ENCODE assay signal across 8 cellular contexts in the genomic region with DNA sequence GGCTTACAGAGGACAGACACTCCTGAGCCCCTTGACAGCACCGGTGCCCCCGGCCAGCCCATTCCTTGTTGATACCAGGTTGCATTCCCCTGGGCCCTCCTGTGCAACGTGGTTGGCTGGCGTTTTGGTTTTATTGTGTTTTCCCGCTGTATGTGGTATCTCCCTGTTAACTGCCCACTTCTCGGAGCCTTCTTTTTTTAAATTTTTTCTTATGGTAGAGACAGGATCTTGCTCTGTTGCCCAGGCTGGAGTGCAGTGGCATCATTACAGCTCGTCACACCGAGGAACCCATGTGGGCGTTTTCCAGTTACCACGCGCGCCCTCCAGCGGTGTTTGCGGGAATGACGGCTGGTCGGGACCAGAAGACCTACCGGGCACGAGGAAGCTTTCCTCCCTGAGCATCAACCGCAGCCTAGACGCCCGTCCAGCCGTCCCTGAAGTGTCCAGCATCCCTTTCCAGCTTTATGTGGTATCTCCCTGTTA. TPM values are rescaled to one million over a fixed set of nuclear protein-coding genes. Genes with fewer than 3 reads are reported as not detected.
DNase-seq lines count a peak whose midpoint lies in the region; ATAC-seq and TF ChIP-seq lines count a peak whose summit lies in the region.

No MANE protein-coding gene starts in this region.

- H3K4me1 ChIP-seq in Caco-2, result peaks cover 11% of the 10 kb centered on the region
- no peaks in the 10 kb centered on the region for H3K4me1 ChIP-seq in cardiac muscle cell (ENCODE audit: low read depth)

- intact Hi-C loops in Caco-2 (cut with micrococcal nuclease; ENCODE audit: unreplicated experiment), result loop anchor here (1.0 kb wide), 2 partner anchors 20 to 184 kb away; no protein-coding TSS in a partner anchor

- no peaks in the 10 kb centered on the region for H3K9me3 ChIP-seq in Caco-2
- H3K9me3 ChIP-seq in cardiac muscle cell (ENCODE audit: low read depth), result no peaks in the 10 kb centered on the region

- ATAC-seq in GM18517 (IDR thresholded peaks at IDR 0.05; ENCODE audit: unreplicated experiment), result no peak

- POLR2A ChIA-PET in Caco-2 (lab: Charles Lee), result interaction anchor here (0.7 kb wide), 1 partner anchor 183 kb away, joined by 3 read pairs; no protein-coding TSS in a partner anchor

- H3K27ac Mint-ChIP-seq in Caco-2 (ENCODE audit: unreplicated experiment), result peak overlapping the region; percentile 64

- H3K4me3 ChIP-seq in Caco-2 (ENCODE audit: low read depth, low read length) (no peak overlapping the region), cardiac muscle cell (no peak overlapping the region)

- in situ Hi-C loops in SK-MEL-5 (cut with HindIII; ENCODE audit: low pct_unique_long_range_greater_than_20kb, low sequenced_read_pairs), result no loop called here

- no peaks in the 10 kb centered on the region for H3K4me1 Mint-ChIP-seq in Caco-2 (ENCODE audit: low read depth, unreplicated experiment)

- H3K27me3 ChIP-seq in Caco-2 (replicated peaks; ENCODE audit: control insufficient read depth, insufficient read depth, low read length) (no peaks in the 10 kb centered on the region), cardiac muscle cell (no peaks in the 10 kb centered on the region)

- peaks cover 11% of the 10 kb centered on the region for H3K36me3 Mint-ChIP-seq in Caco-2 (ENCODE audit: insufficient read depth, unreplicated experiment)

- H3K9me3 Mint-ChIP-seq in Caco-2 (ENCODE audit: unreplicated experiment), result no peaks in the 10 kb centered on the region

- peak; percentile 57 to 62 for DNase-seq in Caco-2
- DNase-seq in HT-29 (ENCODE audit: low spot score), result peak; percentile 92
- peak; percentile 89 for DNase-seq in SK-MEL-5 (ENCODE audit: low read depth, low spot score)
- DNase-seq in activated gamma-delta T cell (lab: John Stamatoyannopoulos, UW), result peak; percentile 43
- DNase-seq in cardiac muscle cell (ENCODE audit: low read depth in 1 of 2, low spot score in 1 of 2), result peak; percentile 41 to 66
- DNase-seq in stimulated activated CD4-positive, alpha-beta T cell treated with anti-CD3 and anti-CD28 coated beads, Interleukin-12 subunit alpha, Interleukin-12 subunit beta, amount 100 ng/mL, for 24 hours (ENCODE audit: low read depth in 2 of 2), result peak; percentile 69 to 90
- DNase-seq in mesenteric fat pad (ENCODE audit: low spot score), result no peak

- H3K4me3 Mint-ChIP-seq in Caco-2 (ENCODE audit: unreplicated experiment), result peak overlapping the region; percentile 74

- CTCF ChIA-PET in Caco-2 (lab: Charles Lee), result interaction anchor here (1.4 to 2.6 kb wide), 4 partner anchors 9 to 184 kb away, joined by 5 to 24 read pairs (median 10); no protein-coding TSS in a partner anchor

- no peaks in the 10 kb centered on the region for H3K27me3 Mint-ChIP-seq in Caco-2 (ENCODE audit: insufficient read depth, unreplicated experiment)

- TF ChIP-seq CTCF in Caco-2 (IDR thresholded peaks at IDR 0.05; ENCODE audit: insufficient read depth in 1 of 2, low read depth in 1 of 2, low read length in 1 of 2, severe bottlenecking in 1 of 2, unreplicated experiment in 1 of 2) (peak in 1 of 2 experiments; percentile 43), cardiac muscle cell (IDR thresholded peaks at IDR 0.05; ENCODE audit: low read depth, low read length) (peak; percentile 69)

- no TSS peak for BruUV-seq in Caco-2 (replicated peaks; lab: Mats Ljungman, UMichigan)

- H3K36me3 ChIP-seq in Caco-2 (ENCODE audit: control insufficient read depth, insufficient read depth, low read length) (no peaks in the 10 kb centered on the region), cardiac muscle cell (no peaks in the 10 kb centered on the region)

- H3K27ac ChIP-seq in cardiac muscle cell, result no peak overlapping the region

RNA-seq across cellular contexts. Expression of a gene that starts 16.9 kb away (rescaled TPM):
- total RNA-seq in Caco-2 (2022) (32.1 and 33.6 TPM in 2 replicates), cardiac muscle cell (6.0 and 12.2 TPM in 2 replicates), mesenteric fat pad (23.7 TPM)
- total RNA-seq in HT-29 (2014; rRNA removed; shearing (Covaris generic)), result 18.0 and 19.0 TPM in 2 replicates
- total RNA-seq in SK-MEL-5 (2014; rRNA removed; shearing (Covaris generic)), result 22.8 and 23.5 TPM in 2 replicates
- 24.2 and 26.4 TPM in 2 replicates for polyA plus RNA-seq in SK-MEL-5 (2015; cell fraction: cytosol; rRNA removed)
- polyA plus RNA-seq in SK-MEL-5 (2015; cell fraction: nucleus; rRNA removed), result 52.3 and 55.1 TPM in 2 replicates
- 22.4 and 24.6 TPM in 2 replicates for polyA plus RNA-seq in cardiac muscle cell

RNA-seq across cellular contexts. Expression of a gene that starts 55.7 kb away (rescaled TPM):
- total RNA-seq in Caco-2 (2022) (not detected in 2 replicates), cardiac muscle cell (6.4 and 11.8 TPM in 2 replicates), mesenteric fat pad (not detected)
- total RNA-seq in HT-29 (2014; rRNA removed; shearing (Covaris generic)), result not detected in 2 replicates
- total RNA-seq in SK-MEL-5 (2014; rRNA removed; shearing (Covaris generic)), result not detected in 2 replicates
- polyA plus RNA-seq in SK-MEL-5 (2015; cell fraction: cytosol; rRNA removed), result not detected in 2 replicates
- polyA plus RNA-seq in SK-MEL-5 (2015; cell fraction: nucleus; rRNA removed), result 0.16 TPM in 1 of 2 replicates, not detected in the other
- 6.7 and 14.6 TPM in 2 replicates for polyA plus RNA-seq in cardiac muscle cell
